In the genomic region with DNA sequence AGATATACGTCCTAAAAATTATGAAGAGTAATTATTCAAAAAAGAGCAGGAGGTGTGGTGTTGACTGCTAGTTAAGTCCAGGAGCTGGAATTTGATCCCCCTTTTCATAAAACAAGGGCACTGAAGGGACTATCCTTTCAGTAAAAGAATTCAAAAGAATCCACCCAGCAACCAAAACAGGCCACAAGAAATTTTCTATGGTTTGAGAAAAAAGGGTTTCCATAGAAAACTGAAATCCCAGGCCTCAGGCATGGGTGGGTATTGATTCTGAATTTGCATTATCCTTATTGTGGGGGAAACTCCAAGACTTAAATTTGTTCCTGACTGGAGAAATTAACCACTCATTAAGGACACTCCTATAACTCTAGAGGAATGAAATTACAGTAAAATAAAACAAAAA, we compare ENCODE assay signal across 29 cellular contexts.
"Had no signal": no experiment of that assay in that cellular context is flagged by ENCODE, and none has a peak within 500 bp of the region (broad histone marks: within the 10 kb centered on the region; RNA-seq: fewer than 3 reads in every experiment).

No MANE protein-coding gene starts in this region.

- H3K4me1 ChIP-seq: adrenal gland, ascending aorta, body of pancreas, breast epithelium had no signal

- H3K27ac ChIP-seq: adrenal gland, ascending aorta, body of pancreas, brain microvascular endothelial cell, breast epithelium, cardiac muscle cell had no signal

- H3K9me3 ChIP-seq: ascending aorta, body of pancreas, breast epithelium had no signal

- H3K36me3 ChIP-seq: adrenal gland, ascending aorta, brain microvascular endothelial cell, breast epithelium, cardiac muscle cell had no signal

- H3K4me3 ChIP-seq: adrenal gland, ascending aorta, body of pancreas, breast epithelium, cardiac muscle cell had no signal

- DNase-seq: activated effector memory CD4-positive, alpha-beta T cell treated with anti-CD3 and anti-CD28 coated beads, Interleukin-2, amount 50 U/mL, for 16 hours; activated effector memory CD4-positive, alpha-beta T cell treated with Interleukin-2 at 50 U/mL for 16 hours; activated gamma-delta T cell; activated gamma-delta T cell treated with Interleukin-2 at 50 U/mL for 16 hours; activated naive CD4-positive, alpha-beta T cell; activated naive CD4-positive, alpha-beta T cell treated with anti-CD3 and anti-CD28 coated beads for 36 hours; activated naive CD4-positive, alpha-beta T cell treated with anti-CD3 and anti-CD28 coated beads, Interleukin-2, amount 10 ng/mL, durations not matched to agents 7 days and 5 days; activated naive CD4-positive, alpha-beta T cell treated with anti-CD3 and anti-CD28 coated beads, Interleukin-2, amount 50 U/mL, for 16 hours; activated naive CD4-positive, alpha-beta T cell treated with Interleukin-2 at 50 U/mL for 16 hours; activated naive CD8-positive, alpha-beta T cell treated with anti-CD3 and anti-CD28 coated beads for 36 hours; activated naive CD8-positive, alpha-beta T cell treated with anti-CD3 and anti-CD28 coated beads, Interleukin-2, amount 10 ng/mL, durations not matched to agents 7 days and 5 days; activated naive CD8-positive, alpha-beta T cell treated with anti-CD3 and anti-CD28 coated beads, Interleukin-2, amount 50 U/mL, for 24 hours; activated T-cell treated with anti-CD3 and anti-CD28 coated beads, Interleukin-2, amount 50 U/mL, for 24 hours; activated T-cell treated with anti-CD3 and anti-CD28 coated beads, Interleukin-2, amount 50 U/mL, for 4 hours; activated T-cell treated with anti-CD3 and anti-CD28 coated beads, Interleukin-2, amount 50 U/mL, for 48 hours; activated T-cell treated with anti-CD3 and anti-CD28 coated beads, Interleukin-2, amount 50 U/mL, for 72 hours; adrenal gland; amniotic stem cell; amygdala; anterior cingulate cortex; aorta; body of pancreas; brain microvascular endothelial cell; caudate nucleus; central memory CD4-positive, alpha-beta T cell; cerebellar nuclear complex had no signal

- H3K27me3 ChIP-seq: adrenal gland, ascending aorta, body of pancreas, brain microvascular endothelial cell, breast epithelium, cardiac muscle cell had no signal
